In genomic region chr7:76356823-76357222, GRCh38 we compare ENCODE assay signal across 8 cellular contexts. TPM values are rescaled to one million over a fixed set of nuclear protein-coding genes. Genes with fewer than 3 reads are reported as not detected.
DNase-seq lines count a peak whose midpoint lies in the region; ATAC-seq and TF ChIP-seq lines count a peak whose summit lies in the region.

No MANE protein-coding gene starts in this region.

- peak overlapping the region; percentile 96 for H3K4me2 ChIP-seq in IMR-90 (ENCODE audit: low read depth, low read length)
- peak overlapping the region; percentile 86 for H3K4me2 ChIP-seq in hepatocyte

- peaks cover 11% of the 10 kb centered on the region for H3K36me3 ChIP-seq in IMR-90 (ENCODE audit: control insufficient read depth, insufficient read depth, low read length)
- H3K36me3 ChIP-seq in hepatocyte (replicated peaks; ENCODE audit: insufficient read depth, low read depth): no peaks in the 10 kb centered on the region

- dilution Hi-C loops in IMR-90 (cut with HindIII; ENCODE audit: low sequenced_read_pairs, unreplicated experiment): no loop called here

- H3K9me3 Mint-ChIP-seq in CD4-positive, alpha-beta T cell: no peaks in the 10 kb centered on the region
- H3K9me3 Mint-ChIP-seq in stimulated activated effector memory CD8-positive, alpha-beta T cell treated with anti-CD3 and anti-CD28 coated beads, Interleukin-12 subunit alpha, Interleukin-12 subunit beta, amount 100 ng/mL, for 72 hours: no peaks in the 10 kb centered on the region

- no peak overlapping the region for H2BK20ac ChIP-seq in IMR-90 (ENCODE audit: low read depth, low read length)

- no peak overlapping the region for H4K8ac ChIP-seq in IMR-90 (ENCODE audit: low read depth in 2 of 2, low read length in 2 of 2)

- intact Hi-C loops in CD4-positive, alpha-beta T cell (cut with DNase I, micrococcal nuclease): loop anchor here (5.0 kb wide), 2 partner anchors 35 to 180 kb away; no protein-coding TSS in a partner anchor
- intact Hi-C loops in IMR-90 (cut with micrococcal nuclease): loop anchor here (2.0 to 5.0 kb wide), 2 partner anchors 18 to 40 kb away; no protein-coding TSS in a partner anchor

- WGBS in IMR-90 (ENCODE audit: extremely low coverage in 2 of 2, insufficient read length in 1 of 2), 2 experiments: no CpG with 5 or more reads among the region's 6 CpGs
- WGBS in hepatocyte (ENCODE audit: low lambda C conversion rate, missing lambda C conversion rate): 67% methylated on average over 6 of the region's 6 CpGs

- H3K27ac ChIP-seq in CD4-positive, alpha-beta T cell (ENCODE audit: low read depth, low read length): no peak overlapping the region
- H3K27ac ChIP-seq in IMR-90 (ENCODE audit: insufficient read depth, low read length) (no peak overlapping the region), hepatocyte (peak overlapping the region; percentile 99)

- H3K79me2 ChIP-seq in hepatocyte: peaks cover 68% of the 10 kb centered on the region

- peak overlapping the region; percentile 77; the same call in 1 of the 2 replicates for H3K23ac ChIP-seq in IMR-90 (ENCODE audit: low read depth, low read length)

- peak overlapping the region; percentile 39; the same call in 1 of the 2 replicates for H3K9ac ChIP-seq in IMR-90 (ENCODE audit: low read depth, low read length)

- H2AK9ac ChIP-seq in IMR-90 (replicated peaks; ENCODE audit: low read depth, low read length, poor library complexity): no peak overlapping the region

- POLR2A ChIA-PET in CD4-positive, alpha-beta T cell (lab: Charles Lee): interaction anchor here (3.4 kb wide), 1 partner anchor 38 kb away, joined by 64 read pairs; no protein-coding TSS in a partner anchor
- POLR2A ChIA-PET in IMR-90 (lab: Charles Lee; ENCODE audit: unreplicated experiment): no interaction called here

- no peak for ATAC-seq in CD4-positive, alpha-beta T cell (ENCODE audit: poor library complexity)
- ATAC-seq in IMR-90 (ENCODE audit: low read depth) (no peak), HG03378 (IDR thresholded peaks at IDR 0.05; ENCODE audit: unreplicated experiment) (no peak), GM18502 (IDR thresholded peaks at IDR 0.05; ENCODE audit: poor library complexity, unreplicated experiment) (no peak)
- no peak for ATAC-seq in stimulated activated effector memory CD8-positive, alpha-beta T cell treated with anti-CD3 and anti-CD28 coated beads, Interleukin-12 subunit alpha, Interleukin-12 subunit beta, amount 100 ng/mL, for 72 hours

- H4K5ac ChIP-seq in IMR-90 (ENCODE audit: low read depth, low read length): no peak overlapping the region

- H2AFZ ChIP-seq in IMR-90 (replicated peaks; ENCODE audit: low read length, poor library complexity): no peak overlapping the region
- H2AFZ ChIP-seq in hepatocyte: no peak overlapping the region

- no peak for TF ChIP-seq RAD21 in IMR-90 (IDR thresholded peaks at IDR 0.05; ENCODE audit: low read length)

- H3K9me3 ChIP-seq in CD4-positive, alpha-beta T cell (ENCODE audit: control insufficient read depth, low read length): no peaks in the 10 kb centered on the region
- H3K9me3 ChIP-seq in IMR-90 (ENCODE audit: control insufficient read depth, insufficient read depth, low read length) (no peaks in the 10 kb centered on the region), hepatocyte (ENCODE audit: low read depth) (no peaks in the 10 kb centered on the region)

- no peak overlapping the region for H2BK15ac ChIP-seq in IMR-90 (ENCODE audit: low read depth, low read length)

- peaks cover 50% of the 10 kb centered on the region for H3K4me1 Mint-ChIP-seq in CD4-positive, alpha-beta T cell (ENCODE audit: low read depth)
- H3K4me1 Mint-ChIP-seq in stimulated activated effector memory CD8-positive, alpha-beta T cell treated with anti-CD3 and anti-CD28 coated beads, Interleukin-12 subunit alpha, Interleukin-12 subunit beta, amount 100 ng/mL, for 72 hours: peaks cover 51% of the 10 kb centered on the region

- peaks cover 11% of the 10 kb centered on the region for H3K9me1 ChIP-seq in IMR-90 (ENCODE audit: insufficient read depth, low read length)

- peaks cover 0 to 23% of the 10 kb centered on the region in 2 experiments; a peak in 2 of 4 replicates for H3K79me1 ChIP-seq in IMR-90 (ENCODE audit: low read depth in 1 of 2, low read length in 2 of 2)

- H2BK120ac ChIP-seq in IMR-90 (ENCODE audit: low read depth, low read length): no peak overlapping the region

- no peak overlapping the region for H3K56ac ChIP-seq in IMR-90 (ENCODE audit: extremely low read depth, insufficient read depth, low read length)

- H2BK5ac ChIP-seq in IMR-90 (ENCODE audit: low read depth, low read length, poor library complexity, severe bottlenecking): no peak overlapping the region

- H3K36me3 Mint-ChIP-seq in CD4-positive, alpha-beta T cell (ENCODE audit: low read depth): peaks cover 49% of the 10 kb centered on the region
- H3K36me3 Mint-ChIP-seq in stimulated activated effector memory CD8-positive, alpha-beta T cell treated with anti-CD3 and anti-CD28 coated beads, Interleukin-12 subunit alpha, Interleukin-12 subunit beta, amount 100 ng/mL, for 72 hours: peaks cover 74% of the 10 kb centered on the region

- H3K27me3 ChIP-seq in CD4-positive, alpha-beta T cell (ENCODE audit: control insufficient read depth, insufficient read depth, low read length): no peaks in the 10 kb centered on the region
- no peaks in the 10 kb centered on the region for H3K27me3 ChIP-seq in IMR-90 (ENCODE audit: control insufficient read depth, insufficient read depth, low read length)
- H3K27me3 ChIP-seq in hepatocyte: no peaks in the 10 kb centered on the region

- in situ Hi-C loops in IMR-90 (cut with MboI; ENCODE audit: low sequenced_read_pairs): no loop called here

- H3K4me3 Mint-ChIP-seq in CD4-positive, alpha-beta T cell: peak overlapping the region; percentile 94
- H3K4me3 Mint-ChIP-seq in stimulated activated effector memory CD8-positive, alpha-beta T cell treated with anti-CD3 and anti-CD28 coated beads, Interleukin-12 subunit alpha, Interleukin-12 subunit beta, amount 100 ng/mL, for 72 hours: peak overlapping the region; percentile 91

- CTCF ChIA-PET in CD4-positive, alpha-beta T cell (lab: Charles Lee): no interaction called here
- CTCF ChIA-PET in IMR-90 (lab: Yijun Ruan, JAX): no interaction called here

- H3K18ac ChIP-seq in IMR-90 (ENCODE audit: low read depth, low read length): no peak overlapping the region

- H3K27ac Mint-ChIP-seq in CD4-positive, alpha-beta T cell: peak overlapping the region; percentile 90
- peak overlapping the region; percentile 99 for H3K27ac Mint-ChIP-seq in stimulated activated effector memory CD8-positive, alpha-beta T cell treated with anti-CD3 and anti-CD28 coated beads, Interleukin-12 subunit alpha, Interleukin-12 subunit beta, amount 100 ng/mL, for 72 hours

- H4K20me1 ChIP-seq in IMR-90 (ENCODE audit: insufficient read depth, low read length) (peaks cover 70% of the 10 kb centered on the region), hepatocyte (ENCODE audit: insufficient read depth, poor library complexity, severe bottlenecking) (peaks cover 63% of the 10 kb centered on the region)

- H3K4ac ChIP-seq in IMR-90 (ENCODE audit: low read depth, low read length): no peak overlapping the region

- H3K4me3 ChIP-seq in IMR-90 (ENCODE audit: insufficient read depth, low read depth, low read length): peak overlapping the region; percentile 98
- peak overlapping the region; percentile 80 for H3K4me3 ChIP-seq in WI38 (ENCODE audit: low read depth, low read length)
- peak overlapping the region; percentile 97 for H3K4me3 ChIP-seq in hepatocyte

- H3K27me3 Mint-ChIP-seq in CD4-positive, alpha-beta T cell: no peaks in the 10 kb centered on the region

- TF ChIP-seq CTCF in CD4-positive, alpha-beta T cell (IDR thresholded peaks at IDR 0.05): no peak
- TF ChIP-seq CTCF in IMR-90 (conservative IDR thresholded peaks at IDR 0.05; ENCODE audit: low read depth, low read length) (no peak), WI38 (IDR thresholded peaks at IDR 0.05; ENCODE audit: low read depth, low read length) (no peak), hepatocyte (IDR thresholded peaks at IDR 0.05; ENCODE audit: poor library complexity) (no peak)

- no peak overlapping the region for H2AK5ac ChIP-seq in IMR-90 (ENCODE audit: low read depth, low read length)

- H3K4me1 ChIP-seq in IMR-90 (ENCODE audit: control insufficient read depth, insufficient read depth, low read length): peaks cover 13% of the 10 kb centered on the region
- H3K4me1 ChIP-seq in hepatocyte (ENCODE audit: insufficient read depth): peaks cover 21% of the 10 kb centered on the region

- no TSS peak for BruUV-seq in IMR-90 (replicated peaks; lab: Mats Ljungman, UMichigan)

- DNase-seq in CD4-positive, alpha-beta T cell: no peak
- DNase-seq in IMR-90: peak; percentile 61
- DNase-seq in hepatocyte (ENCODE audit: low spot score): peak; percentile 54
- DNase-seq in stimulated activated effector memory CD8-positive, alpha-beta T cell treated with anti-CD3 and anti-CD28 coated beads, Interleukin-12 subunit alpha, Interleukin-12 subunit beta, amount 100 ng/mL, for 72 hours (ENCODE audit: low spot score in 2 of 2): no peak
- no peak for DNase-seq in NOMO-1 treated with DMSO at 0.1 percent for 48 hours (lab: John Stamatoyannopoulos, UW; ENCODE audit: unreplicated experiment)

- no peaks in the 10 kb centered on the region for H3K9me2 ChIP-seq in hepatocyte (replicated peaks; ENCODE audit: insufficient read depth)

- TF ChIP-seq POLR2A in IMR-90 (IDR thresholded peaks at IDR 0.05; ENCODE audit: low read depth, low read length): no peak

- H3K14ac ChIP-seq in IMR-90 (replicated peaks; ENCODE audit: low read depth, low read length): no peak overlapping the region

- H4K91ac ChIP-seq in IMR-90 (ENCODE audit: insufficient read depth, low read depth, low read length): no peak overlapping the region

RNA-seq across cellular contexts. Expression of gene YWHAG, which starts 2.0 kb away (rescaled TPM):
- total RNA-seq in CD4-positive, alpha-beta T cell: 10 to 100 TPM; 23.4 to 24.3 TPM
- total RNA-seq in IMR-90 (2012; rRNA removed) (40.1 and 58.6 TPM in 2 replicates), hepatocyte (106 and 117 TPM in 2 replicates)
- polyA plus RNA-seq in IMR-90 (2012; rRNA removed) (56.9 and 64.9 TPM in 2 replicates), hepatocyte (12.6 and 17.2 TPM in 2 replicates)
- 26.6 and 33.4 TPM in 2 replicates for polyA plus RNA-seq in IMR-90 (2012; cell fraction: cytosol; rRNA removed)
- polyA plus RNA-seq in IMR-90 (2012; cell fraction: nucleus; rRNA removed; ENCODE audit: low replicate concordance): 15.8 and 33.2 TPM in 2 replicates

RNA-seq across cellular contexts. Expression of gene SSC4D, which starts 52.7 kb away (rescaled TPM):
- not detected for total RNA-seq in CD4-positive, alpha-beta T cell
- total RNA-seq in IMR-90 (2012; rRNA removed) (0.36 and 0.56 TPM in 2 replicates), hepatocyte (6.9 and 9.7 TPM in 2 replicates)
- polyA plus RNA-seq in IMR-90 (2012; rRNA removed) (0.63 and 0.70 TPM in 2 replicates), hepatocyte (11.0 and 14.5 TPM in 2 replicates)
- 0.35 and 0.97 TPM in 2 replicates for polyA plus RNA-seq in IMR-90 (2012; cell fraction: cytosol; rRNA removed)
- polyA plus RNA-seq in IMR-90 (2012; cell fraction: nucleus; rRNA removed; ENCODE audit: low replicate concordance): 1.1 TPM in 2 replicates

RNA-seq across cellular contexts. Expression of gene HSPB1, which starts 54.4 kb away (rescaled TPM):
- 10 to 100 TPM; 38.0 to 38.6 TPM for total RNA-seq in CD4-positive, alpha-beta T cell
- total RNA-seq in IMR-90 (2012; rRNA removed): 33.2 and 48.6 TPM in 2 replicates
- polyA plus RNA-seq in IMR-90 (2012; rRNA removed): 1,363 and 1,841 TPM in 2 replicates
- polyA plus RNA-seq in IMR-90 (2012; cell fraction: cytosol; rRNA removed): 2,238 and 2,632 TPM in 2 replicates
- 412 and 1,178 TPM in 2 replicates for polyA plus RNA-seq in IMR-90 (2012; cell fraction: nucleus; rRNA removed; ENCODE audit: low replicate concordance)
- 186 and 205 TPM in 2 replicates for total RNA-seq in hepatocyte
- 1,525 and 1,553 TPM in 2 replicates for polyA plus RNA-seq in hepatocyte

Comparison
In these comparisons a context has a peak if more than half of its experiments do, and no peak if none do; other contexts are left out.
1. DNase-seq: peak in IMR-90 (single experiment) and hepatocyte (single experiment); none in CD4-positive, alpha-beta T cell (0 of 10), stimulated activated effector memory CD8-positive, alpha-beta T cell treated with anti-CD3 and anti-CD28 coated beads, Interleukin-12 subunit alpha, Interleukin-12 subunit beta, amount 100 ng/mL, for 72 hours (0 of 2) and NOMO-1 treated with DMSO at 0.1 percent for 48 hours (single experiment).
2. Peak in every context shown above with its lines, with median percentiles within 50 percentile points of each other: H3K4me3 ChIP-seq.